In genomic region chr6:137900815-137901214, GRCh38 we compare ENCODE assay signal across 25 cellular contexts.
"Had no signal": no experiment of that assay in that cellular context is flagged by ENCODE, and none has a peak within 500 bp of the region (broad histone marks: within the 10 kb centered on the region; RNA-seq: fewer than 3 reads in every experiment).

No MANE protein-coding gene starts in this region.

- H3K36me3 ChIP-seq: cardiac muscle cell, SJCRH30 had no signal

- ATAC-seq: activated CD8-positive, alpha-beta T cell treated with anti-CD3 and anti-CD28 coated beads, Interleukin-2, amount 10 ng/mL, durations not matched to agents 7 days and 5 days; Panc1 had no signal

- H3K4me3 ChIP-seq: cardiac muscle cell, SJCRH30 had no signal

- H3K27me3 ChIP-seq: cardiac muscle cell, SJCRH30 had no signal

- H3K9me3 ChIP-seq: SJCRH30, SK-N-SH had no signal

- H3K27ac ChIP-seq: cardiac muscle cell, KMS-11, SJCRH30 had no signal

- DNase-seq: activated CD4-positive, alpha-beta T cell treated with anti-CD3 and anti-CD28 coated beads, Interleukin-2, amount 10 ng/mL, durations not matched to agents 24 days and 14 days; activated CD4-positive, alpha-beta T cell treated with anti-CD3 and anti-CD28 coated beads, Interleukin-2, amount 50 U/mL, for 4 hours; activated CD8-positive, alpha-beta T cell treated with anti-CD3 and anti-CD28 coated beads, Interleukin-2, amount 10 ng/mL, durations not matched to agents 7 days and 5 days; activated gamma-delta T cell; activated naive CD4-positive, alpha-beta T cell treated with Interleukin-2 at 50 U/mL for 16 hours; activated T-cell treated with anti-CD3 and anti-CD28 coated beads, Interleukin-2, amount 50 U/mL, for 24 hours; amniotic stem cell; aorta; NCI-H1092 treated with DMSO at 0.1 percent for 48 hours; NCI-H1417; NCI-H146; NCI-H187; NCI-H2029 treated with DMSO at 0.1 percent for 48 hours; NCI-H2107; NCI-H2171; NCI-H2227 treated with DMSO at 0.1 percent for 48 hours; NCI-H446 treated with DMSO at 0.1 percent for 48 hours; NCI-H524 treated with DMSO at 0.1 percent for 48 hours; SHP77; SJCRH30; SK-N-SH had no signal

- H3K4me1 ChIP-seq: SJCRH30 had no signal

- FAIRE-seq: TTC549 had no signal

- H3K9ac ChIP-seq: KMS-11, SK-N-SH had no signal

- H3K4me2 ChIP-seq: KMS-11, SK-N-SH had no signal
